Comparison of ENCODE assay signal across 8 cellular contexts in the genomic region with DNA sequence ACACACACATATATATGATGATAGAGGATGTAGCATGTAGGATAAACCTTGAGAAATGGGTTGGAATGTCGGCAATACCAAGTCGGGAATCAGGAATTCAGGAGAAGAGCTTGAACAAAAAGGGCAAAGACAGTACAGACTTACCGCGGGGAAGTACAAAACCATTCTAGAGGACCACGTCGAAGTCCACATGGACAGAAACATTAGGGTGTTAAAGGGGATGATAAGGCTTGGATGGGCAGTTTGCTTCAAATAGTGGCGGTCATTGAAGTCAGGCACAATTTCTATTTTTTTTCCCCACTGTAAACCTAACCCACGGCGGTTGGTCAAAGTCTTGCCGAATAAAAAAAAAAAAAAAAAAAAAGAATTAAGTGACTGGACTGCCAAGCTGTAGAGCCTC. TPM values are rescaled to one million over a fixed set of nuclear protein-coding genes. Genes with fewer than 3 reads are reported as not detected.
DNase-seq lines count a peak whose midpoint lies in the region; ATAC-seq, FAIRE-seq and TF ChIP-seq lines count a peak whose summit lies in the region.

No MANE protein-coding gene starts in this region.

- peaks cover 0 to 2% (median 0%) of the 10 kb centered on the region in 9 donors for H3K9me3 Mint-ChIP-seq in naive thymus-derived CD8-positive, alpha-beta T cell

- ATAC-seq in naive thymus-derived CD8-positive, alpha-beta T cell = no peak

- peaks cover 0 to 2% (median 0%) of the 10 kb centered on the region in 5 donors for H3K27me3 Mint-ChIP-seq in naive thymus-derived CD8-positive, alpha-beta T cell

- H3K4me3 ChIP-seq in BLaER1 (peak overlapping the region; percentile 76), KMS-11 (IDR thresholded peaks at IDR 0.05; ENCODE audit: insufficient read depth, low read depth, low read length) (no peak overlapping the region), cardiac fibroblast (replicated peaks in 1 of 2; ENCODE audit: low read depth in 2 of 2, low read length in 2 of 2) (peak overlapping the region; percentile 51 to 63)

- H3K9me3 ChIP-seq in BLaER1 = peaks cover 18% of the 10 kb centered on the region

- no peaks in the 10 kb centered on the region for H3K27me3 ChIP-seq in BLaER1
- H3K27me3 ChIP-seq in KMS-11 (ENCODE audit: insufficient read depth, low read depth) = no peaks in the 10 kb centered on the region

- peaks cover 29 to 46% (median 43%) of the 10 kb centered on the region in 4 donors for H3K4me1 Mint-ChIP-seq in naive thymus-derived CD8-positive, alpha-beta T cell

- FAIRE-seq in RCC 7860 (lab: Jason Lieb, UNC) = no peak

- peak overlapping the region; percentile 86 to 97 (median 92) for H3K4me3 Mint-ChIP-seq in naive thymus-derived CD8-positive, alpha-beta T cell

- peak overlapping the region; percentile 73 to 95 (median 93) for H3K27ac Mint-ChIP-seq in naive thymus-derived CD8-positive, alpha-beta T cell

- H3K79me2 ChIP-seq in KMS-11 (ENCODE audit: insufficient read depth, low read depth) = peaks cover 36% of the 10 kb centered on the region

- H4K20me1 ChIP-seq in BLaER1 = peaks cover 35% of the 10 kb centered on the region
- 0 out of 2 replicates have a peak, but pooled peaks cover 6% of the 10 kb centered on the region for H4K20me1 ChIP-seq in KMS-11 (ENCODE audit: insufficient read depth)

- H3K9ac ChIP-seq in BLaER1 (peak overlapping the region; percentile 82), KMS-11 (peak overlapping the region; percentile 66; the same call in 1 of the 2 replicates)

- H2AFZ ChIP-seq in KMS-11 (ENCODE audit: low read depth) = peak overlapping the region; percentile 85

- DNase-seq in cardiac fibroblast (ENCODE audit: low read depth in 2 of 2) (no peak), A172 (ENCODE audit: low spot score) (no peak), AG08396 (ENCODE audit: low spot score) (no peak), kidney glomerular epithelial cell (lab: John Stamatoyannopoulos, UW) (no peak), RCC 7860 (ENCODE audit: low spot score) (no peak)
- no peak for DNase-seq in naive thymus-derived CD8-positive, alpha-beta T cell

- peak overlapping the region; percentile 81 for H3K27ac ChIP-seq in BLaER1
- H3K27ac ChIP-seq in KMS-11 = no peak overlapping the region

- POLR2A ChIA-PET in naive thymus-derived CD8-positive, alpha-beta T cell (lab: Charles Lee) = interaction anchor here (0.6 to 1.0 kb wide), 3 partner anchors 72 to 126 kb away, joined by 3 to 5 read pairs (median 4); a partner anchor contains a TSS

- H3K36me3 ChIP-seq in BLaER1 (peaks cover 18% of the 10 kb centered on the region), KMS-11 (ENCODE audit: insufficient read depth) (no peaks in the 10 kb centered on the region)

- no peak for TF ChIP-seq CTCF in KMS-11 (conservative IDR thresholded peaks at IDR 0.05; ENCODE audit: low read depth, low read length)
- no peak for TF ChIP-seq CTCF in cardiac fibroblast (IDR thresholded peaks at IDR 0.05; ENCODE audit: low read depth, low read length)

- peaks cover 3 to 9% (median 8%) of the 10 kb centered on the region in 3 donors for H3K36me3 Mint-ChIP-seq in naive thymus-derived CD8-positive, alpha-beta T cell

- peak overlapping the region; percentile 93 for H3K4me2 ChIP-seq in BLaER1
- peak overlapping the region; percentile 76 for H3K4me2 ChIP-seq in KMS-11

- H3K4me1 ChIP-seq in BLaER1 = peaks cover 30% of the 10 kb centered on the region
- H3K4me1 ChIP-seq in KMS-11 (ENCODE audit: low read depth, poor library complexity, severe bottlenecking) = peaks cover 18% of the 10 kb centered on the region

RNA-seq across cellular contexts. Expression of a gene that starts 0.8 kb away (rescaled TPM):
- total RNA-seq in naive thymus-derived CD8-positive, alpha-beta T cell = 10 to 100 TPM; 34.3 to 34.6 TPM
- 10 to 100 TPM; 13.1 to 18.4 (median 15.7) TPM for polyA plus RNA-seq in naive thymus-derived CD8-positive, alpha-beta T cell
- total RNA-seq in A172 (2014; rRNA removed; shearing (Covaris generic)) = 13.1 TPM in 2 replicates
